ENCODE assay signal across 9 cellular contexts in the genomic region with DNA sequence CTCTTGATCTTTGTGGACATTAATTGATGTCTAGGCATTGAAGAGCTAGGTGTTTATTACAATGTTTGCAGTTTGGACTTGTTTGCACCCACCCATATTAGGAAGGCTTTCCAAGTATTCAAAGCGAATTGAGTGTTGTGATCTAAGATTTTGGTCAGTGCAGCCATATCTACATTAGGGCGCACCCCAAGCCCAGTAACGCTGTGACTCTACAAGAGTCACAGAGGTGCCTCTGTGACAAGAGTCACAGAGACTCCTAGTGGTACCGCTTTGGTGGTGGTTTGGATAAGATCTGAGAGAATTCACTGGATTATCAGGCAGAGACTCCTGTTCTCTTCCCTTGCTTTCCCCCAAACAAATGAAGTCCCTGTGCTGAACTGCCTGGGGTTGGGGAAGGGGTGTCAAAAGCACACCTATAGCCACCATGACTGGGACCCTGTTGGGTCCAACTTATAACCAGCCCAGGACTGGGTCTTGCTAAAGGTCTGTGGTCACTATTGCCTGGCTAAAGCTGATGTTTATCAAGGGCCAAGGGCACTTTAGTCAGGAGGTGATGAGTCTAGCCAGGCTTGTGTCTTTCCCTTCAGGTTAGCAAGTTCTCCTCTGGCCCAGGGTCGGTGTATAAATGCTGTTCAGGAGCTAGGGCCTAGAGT.
A peak's percentile ranks its signal among the peaks of the same experiment; 100 is the strongest.
DNase-seq lines count a peak whose midpoint lies in the region; ATAC-seq and TF ChIP-seq lines count a peak whose summit lies in the region.
"Had no signal": no experiment of that assay in that cellular context is flagged by ENCODE, and none has a peak within 500 bp of the region (broad histone marks: within the 10 kb centered on the region; RNA-seq: fewer than 3 reads in every experiment).

No MANE protein-coding gene starts in this region.

- no peaks in the 10 kb centered on the region for H3K4me1 Mint-ChIP-seq in neural crest cell

- no peak overlapping the region for H3K4me3 Mint-ChIP-seq in neural crest cell
- H3K4me3 Mint-ChIP-seq: activated naive CD8-positive, alpha-beta T cell had no signal

- intact Hi-C loops in colonic mucosa (cut with DNase I): no loop called here

- ATAC-seq in GM19372 (IDR thresholded peaks at IDR 0.05; ENCODE audit: low read depth, unreplicated experiment): peak; percentile 99
- ATAC-seq in HG03135 (IDR thresholded peaks at IDR 0.05; ENCODE audit: unreplicated experiment): peak; percentile 99

- no peaks in the 10 kb centered on the region for H3K9me3 ChIP-seq in colonic mucosa

- peaks cover 2% of the 10 kb centered on the region for H3K9me3 Mint-ChIP-seq in neural crest cell

- no peak overlapping the region for H3K4me3 ChIP-seq in colonic mucosa

- no peaks in the 10 kb centered on the region for H3K27me3 Mint-ChIP-seq in neural crest cell (ENCODE audit: low read depth)
- H3K27me3 Mint-ChIP-seq: activated naive CD8-positive, alpha-beta T cell had no signal

- no peak overlapping the region for H3K9ac ChIP-seq in colonic mucosa (ENCODE audit: low read depth in 2 of 2, low read length in 2 of 2)

- DNase-seq in NCI-H1417 (lab: John Stamatoyannopoulos, UW): peak; percentile 26 to 77 (median 31)
- DNase-seq in NCI-H1417 treated with DMSO at 0.1 percent for 48 hours (lab: John Stamatoyannopoulos, UW): no peak
- peak; percentile 63 for DNase-seq in NCI-H748 (lab: John Stamatoyannopoulos, UW; ENCODE audit: unreplicated experiment)
- DNase-seq in colonic mucosa: peak; percentile 40
- DNase-seq in neural crest cell (ENCODE audit: low read depth, low spot score): peak; percentile 23
- DNase-seq in mucosa of gallbladder (ENCODE audit: low spot score): no peak

- no peaks in the 10 kb centered on the region for H3K27me3 ChIP-seq in colonic mucosa

- H3K27ac ChIP-seq in colonic mucosa: no peak overlapping the region

- TF ChIP-seq CTCF in colonic mucosa (IDR thresholded peaks at IDR 0.05): peak; percentile 29
- TF ChIP-seq CTCF in neural crest cell (conservative IDR thresholded peaks at IDR 0.05): peak; percentile 70

- H3K36me3 ChIP-seq in colonic mucosa: no peaks in the 10 kb centered on the region

- no peaks in the 10 kb centered on the region for H3K4me1 ChIP-seq in colonic mucosa

- H3K27ac Mint-ChIP-seq in neural crest cell (ENCODE audit: unreplicated experiment): no peak overlapping the region
- H3K27ac Mint-ChIP-seq: activated naive CD8-positive, alpha-beta T cell had no signal

- H3K36me3 Mint-ChIP-seq in neural crest cell (ENCODE audit: low read depth): peaks cover 2% of the 10 kb centered on the region
- H3K36me3 Mint-ChIP-seq: activated naive CD8-positive, alpha-beta T cell had no signal

Comparison
In these comparisons a context has a peak if more than half of its experiments do, and no peak if none do; other contexts are left out.
1. DNase-seq: peak in NCI-H1417 (3 of 3), NCI-H748 (single experiment), colonic mucosa (single experiment) and neural crest cell (single experiment); none in NCI-H1417 treated with DMSO at 0.1 percent for 48 hours (single experiment) and mucosa of gallbladder (single experiment).